In the genomic region with DNA sequence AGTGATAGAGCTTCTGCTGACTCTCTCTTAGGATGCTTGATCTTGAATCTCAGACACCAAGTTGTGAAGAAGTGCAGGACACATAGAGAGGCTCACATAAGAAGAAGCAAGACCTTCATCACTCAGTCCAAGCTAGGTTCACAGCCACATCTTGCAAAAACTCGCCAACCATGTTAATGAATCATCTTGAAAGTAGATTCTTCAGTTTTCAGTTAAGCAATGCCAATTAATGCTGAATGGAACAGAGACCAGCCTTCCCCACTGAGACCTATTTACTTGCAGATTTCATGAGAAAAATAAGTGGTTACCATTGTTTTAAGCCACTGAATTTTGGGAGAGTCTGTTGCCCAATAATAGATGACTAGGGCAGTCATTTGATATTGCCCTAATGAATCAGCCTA, we compare ENCODE assay signal across 28 cellular contexts.
DNase-seq lines count a peak whose midpoint lies in the region; ATAC-seq and TF ChIP-seq lines count a peak whose summit lies in the region.
"Had no signal": no experiment of that assay in that cellular context is flagged by ENCODE, and none has a peak within 500 bp of the region (broad histone marks: within the 10 kb centered on the region; RNA-seq: fewer than 3 reads in every experiment).

No MANE protein-coding gene starts in this region.

- BruUV-seq in PC-3 (replicated peaks; lab: Mats Ljungman, UMichigan), result no TSS peak

- CTCF ChIA-PET in PC-3 (lab: Charles Lee), result no interaction called here

- H3K9ac ChIP-seq in PC-3 (ENCODE audit: low read length), result no peak overlapping the region

- DNase-seq in AG08395 (ENCODE audit: low spot score) (peak; percentile 2), PC-3 (peak; percentile 9), fibroblast of gingiva (ENCODE audit: low read depth) (peak; percentile 72), SK-N-DZ (ENCODE audit: low spot score) (no peak), ovary (no peak)
- DNase-seq in activated naive CD4-positive, alpha-beta T cell treated with anti-CD3 and anti-CD28 coated beads, Interleukin-2, amount 50 U/mL, for 16 hours, result no peak
- DNase-seq: 8988T; activated CD4-positive, CD25-positive, alpha-beta regulatory T cell; activated naive CD4-positive, alpha-beta T cell treated with anti-CD3 and anti-CD28 coated beads for 36 hours; CD4-positive, CD25-positive, alpha-beta regulatory T cell; colonic mucosa; effector CD8-positive, alpha-beta T cell; GOT3; hypothalamus; IMR-90; left ventricle myocardium inferior; naive B cell; NCI-H1105; NCI-H187 treated with DMSO at 0.1 percent for 48 hours; NCI-H526; nucleus accumbens; Peyer's patch; SIG-M5; tibial artery had no signal

- H3K9me2 ChIP-seq in PC-3 (replicated peaks; ENCODE audit: low read length), result no peaks in the 10 kb centered on the region

- H3K36me3 ChIP-seq in PC-3 (ENCODE audit: low read depth, low read length) (no peaks in the 10 kb centered on the region), ovary (no peaks in the 10 kb centered on the region)
- H3K36me3 ChIP-seq: cardiac muscle cell, colonic mucosa, gastroesophageal sphincter, left ventricle myocardium inferior, Peyer's patch, tibial artery had no signal

- 82 to 93% (median 91%) methylated on average over 1 of the region's 1 CpG for WGBS in ovary, 3 donors

- no peak overlapping the region for H3K4me3 ChIP-seq in PC-3 (ENCODE audit: low read length)
- no peak overlapping the region for H3K4me3 ChIP-seq in ovary
- H3K4me3 ChIP-seq: cardiac muscle cell, colonic mucosa, gastroesophageal sphincter, left ventricle myocardium inferior, Peyer's patch, tibial artery had no signal

- no peaks in the 10 kb centered on the region for H3K79me2 ChIP-seq in PC-3 (ENCODE audit: low read length)

- no peaks in the 10 kb centered on the region for H3F3A ChIP-seq in PC-3 (ENCODE audit: low read length, unreplicated experiment)

- H3K4me2 ChIP-seq in PC-3 (ENCODE audit: low read length), result no peak overlapping the region

- H3K27me3 ChIP-seq in PC-3 (ENCODE audit: low read length) (no peaks in the 10 kb centered on the region), ovary (no peaks in the 10 kb centered on the region)
- H3K27me3 ChIP-seq: cardiac muscle cell, colonic mucosa, gastroesophageal sphincter, Peyer's patch, tibial artery had no signal

- POLR2A ChIA-PET in PC-3 (lab: Charles Lee; ENCODE audit: unreplicated experiment), result interaction anchor here (0.5 kb wide), 1 partner anchor 563 kb away, joined by 12 read pairs; no protein-coding TSS in a partner anchor

- intact Hi-C loops in PC-3 (cut with micrococcal nuclease) (no loop called here), ovary (cut with DNase I) (no loop called here)

- H3K9me3 ChIP-seq in PC-3 (ENCODE audit: low read length) (no peaks in the 10 kb centered on the region), ovary (no peaks in the 10 kb centered on the region)
- H3K9me3 ChIP-seq: colonic mucosa, gastroesophageal sphincter, left ventricle myocardium inferior, Peyer's patch, tibial artery had no signal

- no peak overlapping the region for H2AFZ ChIP-seq in PC-3 (ENCODE audit: low read length)

- H3K4me1 ChIP-seq in PC-3 (ENCODE audit: insufficient read depth, low read length), result no peaks in the 10 kb centered on the region
- no peaks in the 10 kb centered on the region for H3K4me1 ChIP-seq in ovary (ENCODE audit: insufficient read depth)
- H3K4me1 ChIP-seq: colonic mucosa, gastroesophageal sphincter, left ventricle myocardium inferior, Peyer's patch, tibial artery had no signal

- no peak for TF ChIP-seq POLR2A in ovary (IDR thresholded peaks at IDR 0.05)

- TF ChIP-seq EP300 in ovary (IDR thresholded peaks at IDR 0.05), result no peak

- H4K20me1 ChIP-seq in PC-3 (ENCODE audit: low read length), result no peaks in the 10 kb centered on the region

- no peak overlapping the region for H3K27ac ChIP-seq in PC-3 (ENCODE audit: low read length)
- no peak overlapping the region for H3K27ac ChIP-seq in ovary
- H3K27ac ChIP-seq: cardiac muscle cell, colonic mucosa, gastroesophageal sphincter, left ventricle myocardium inferior, Peyer's patch, tibial artery had no signal

- ATAC-seq in GM21786 (IDR thresholded peaks at IDR 0.05; ENCODE audit: unreplicated experiment), result peak; percentile 58
- ATAC-seq in PC-3, result no peak
- no peak for ATAC-seq in GM19452 (IDR thresholded peaks at IDR 0.05; ENCODE audit: unreplicated experiment)
- ATAC-seq: gastroesophageal sphincter had no signal

- TF ChIP-seq CTCF in PC-3 (conservative IDR thresholded peaks at IDR 0.05; ENCODE audit: low read depth, low read length) (no peak), ovary (IDR thresholded peaks at IDR 0.05) (no peak)

Comparison
In these comparisons a context has a peak if more than half of its experiments do, and no peak if none do; other contexts are left out.
1. DNase-seq: peak in AG08395 (single experiment), PC-3 (single experiment) and fibroblast of gingiva (single experiment); none in SK-N-DZ (single experiment), ovary (0 of 5) and activated naive CD4-positive, alpha-beta T cell treated with anti-CD3 and anti-CD28 coated beads, Interleukin-2, amount 50 U/mL, for 16 hours (single experiment).